ENCODE assay signal across 8 cellular contexts in genomic region chr14:67533754-67534085, GRCh38. TPM values are rescaled to one million over a fixed set of nuclear protein-coding genes. Genes with fewer than 3 reads are reported as not detected.
DNase-seq lines count a peak whose midpoint lies in the region; ATAC-seq, FAIRE-seq and TF ChIP-seq lines count a peak whose summit lies in the region.

No MANE protein-coding gene starts in this region.

- peak overlapping the region; percentile 64 for H3K4me3 ChIP-seq in astrocyte (ENCODE audit: insufficient read depth, low read depth, low read length)
- H3K4me3 ChIP-seq in thoracic aorta: peak overlapping the region; percentile 80

- no peak overlapping the region for H3K27ac ChIP-seq in astrocyte (ENCODE audit: low read depth, low read length)
- H3K27ac ChIP-seq in thoracic aorta: no peak overlapping the region

- peaks cover 64% of the 10 kb centered on the region for H3K27me3 Mint-ChIP-seq in T-helper 1 cell treated with Interleukin-12 subunit alpha and Interleukin-12 subunit beta and Interleukin-4 antibody, amounts not matched to agents 30 μg/mL and 1 μg/mL, for 36 hours (ENCODE audit: low read depth)
- peaks cover 12% of the 10 kb centered on the region for H3K27me3 Mint-ChIP-seq in astrocyte (ENCODE audit: low read depth, unreplicated experiment)

- peaks cover 4% of the 10 kb centered on the region for H3K4me1 Mint-ChIP-seq in T-helper 1 cell treated with Interleukin-12 subunit alpha and Interleukin-12 subunit beta and Interleukin-4 antibody, amounts not matched to agents 30 μg/mL and 1 μg/mL, for 36 hours (ENCODE audit: low read depth)
- no peaks in the 10 kb centered on the region for H3K4me1 Mint-ChIP-seq in astrocyte (ENCODE audit: low read depth, unreplicated experiment)

- no peaks in the 10 kb centered on the region for H3K79me2 ChIP-seq in astrocyte (ENCODE audit: insufficient read depth, low read length)

- no peaks in the 10 kb centered on the region for H3K36me3 ChIP-seq in astrocyte (ENCODE audit: insufficient read depth, low read length)
- H3K36me3 ChIP-seq in thoracic aorta: no peaks in the 10 kb centered on the region

- no peak for FAIRE-seq in astrocyte (lab: Jason Lieb, UNC)

- DNase-seq in T-helper 1 cell (no peak), astrocyte (ENCODE audit: low read depth) (no peak), left colon (no peak), thoracic aorta (ENCODE audit: low spot score) (no peak), SIG-M5 (lab: John Stamatoyannopoulos, UW) (no peak)
- no peak for DNase-seq in stimulated activated CD4-positive, alpha-beta T cell treated with anti-CD3 and anti-CD28 coated beads, Interleukin-2, amount 100 ng/mL, for 24 hours

- TF ChIP-seq CTCF in astrocyte (IDR thresholded peaks at IDR 0.05; ENCODE audit: insufficient read depth, low read depth, low read length) (no peak), thoracic aorta (IDR thresholded peaks at IDR 0.05) (no peak)

- H3K4me2 ChIP-seq in astrocyte (ENCODE audit: low read length): peak overlapping the region; percentile 91

- peak overlapping the region; percentile 65 for H3K4me3 Mint-ChIP-seq in T-helper 1 cell treated with Interleukin-12 subunit alpha and Interleukin-12 subunit beta and Interleukin-4 antibody, amounts not matched to agents 30 μg/mL and 1 μg/mL, for 36 hours
- peak overlapping the region; percentile 86 for H3K4me3 Mint-ChIP-seq in astrocyte (ENCODE audit: unreplicated experiment)

- H3K27ac Mint-ChIP-seq in T-helper 1 cell treated with Interleukin-12 subunit alpha and Interleukin-12 subunit beta and Interleukin-4 antibody, amounts not matched to agents 30 μg/mL and 1 μg/mL, for 36 hours: no peak overlapping the region
- H3K27ac Mint-ChIP-seq in astrocyte (ENCODE audit: unreplicated experiment): no peak overlapping the region

- no peaks in the 10 kb centered on the region for H3K4me1 ChIP-seq in astrocyte (ENCODE audit: insufficient read depth, low read length)
- H3K4me1 ChIP-seq in thoracic aorta (ENCODE audit: control insufficient read depth in 1 of 2, low read depth in 2 of 2): peaks cover 0 to 10% of the 10 kb centered on the region in 2 donors

- H3K27me3 ChIP-seq in astrocyte (ENCODE audit: insufficient read depth, low read length): peaks cover 9% of the 10 kb centered on the region
- no peaks in the 10 kb centered on the region for H3K27me3 ChIP-seq in thoracic aorta (replicated peaks; ENCODE audit: insufficient read depth)

- no peaks in the 10 kb centered on the region for H3K9me3 Mint-ChIP-seq in T-helper 1 cell treated with Interleukin-12 subunit alpha and Interleukin-12 subunit beta and Interleukin-4 antibody, amounts not matched to agents 30 μg/mL and 1 μg/mL, for 36 hours
- H3K9me3 Mint-ChIP-seq in astrocyte (ENCODE audit: unreplicated experiment): no peaks in the 10 kb centered on the region

- intact Hi-C loops in left colon (cut with DNase I, micrococcal nuclease): no loop called here

- no peaks in the 10 kb centered on the region for H3K36me3 Mint-ChIP-seq in T-helper 1 cell treated with Interleukin-12 subunit alpha and Interleukin-12 subunit beta and Interleukin-4 antibody, amounts not matched to agents 30 μg/mL and 1 μg/mL, for 36 hours (ENCODE audit: low read depth)
- H3K36me3 Mint-ChIP-seq in astrocyte (ENCODE audit: low read depth, unreplicated experiment): no peaks in the 10 kb centered on the region

- no peaks in the 10 kb centered on the region for H4K20me1 ChIP-seq in astrocyte (ENCODE audit: insufficient read depth, low read length)

- peak; percentile 41 for ATAC-seq in left colon
- ATAC-seq in thoracic aorta (ENCODE audit: insufficient number of reproducible peaks, low FRiP score, low read depth): no peak
- no peak for ATAC-seq in GM21526 (IDR thresholded peaks at IDR 0.05; ENCODE audit: low FRiP score, unreplicated experiment)

- no peaks in the 10 kb centered on the region for H3K9me3 ChIP-seq in astrocyte (ENCODE audit: insufficient read depth, low read depth, low read length)
- H3K9me3 ChIP-seq in thoracic aorta: no peaks in the 10 kb centered on the region

- H2AFZ ChIP-seq in astrocyte (ENCODE audit: low read depth, low read length): peak overlapping the region; percentile 86

- H3K9ac ChIP-seq in astrocyte (ENCODE audit: low read length): peak overlapping the region; percentile 74

RNA-seq across cellular contexts. Expression of gene PLEKHH1, which starts 0.6 kb away (rescaled TPM):
- total RNA-seq in astrocyte (2.3 and 3.3 TPM in 2 replicates), left colon (10 to 100 TPM; 54.0 to 63.2 TPM), thoracic aorta (1 to 10 TPM; 1.4 to 3.8 TPM)

RNA-seq across cellular contexts. Expression of gene TMEM229B, which starts 45.2 kb away (rescaled TPM):
- total RNA-seq in astrocyte: 1.3 and 1.8 TPM in 2 replicates
- total RNA-seq in left colon: 10 to 100 TPM in 1 of 2 donors, 1 to 10 TPM in 1; 5.0 to 10.3 TPM
- 1 to 10 TPM; 2.1 to 4.1 TPM for total RNA-seq in thoracic aorta

Comparison
In these comparisons a context has a peak if more than half of its experiments do, and no peak if none do; other contexts are left out.
1. RNA of gene PLEKHH1, which starts 0.6 kb away (total RNA-seq): 54.0 to 63.2 TPM in left colon; 1.4 to 3.8 TPM in thoracic aorta and 2.3 to 3.3 TPM in astrocyte; every median in the first group is over 10 times any median in the second.